In the genomic region with DNA sequence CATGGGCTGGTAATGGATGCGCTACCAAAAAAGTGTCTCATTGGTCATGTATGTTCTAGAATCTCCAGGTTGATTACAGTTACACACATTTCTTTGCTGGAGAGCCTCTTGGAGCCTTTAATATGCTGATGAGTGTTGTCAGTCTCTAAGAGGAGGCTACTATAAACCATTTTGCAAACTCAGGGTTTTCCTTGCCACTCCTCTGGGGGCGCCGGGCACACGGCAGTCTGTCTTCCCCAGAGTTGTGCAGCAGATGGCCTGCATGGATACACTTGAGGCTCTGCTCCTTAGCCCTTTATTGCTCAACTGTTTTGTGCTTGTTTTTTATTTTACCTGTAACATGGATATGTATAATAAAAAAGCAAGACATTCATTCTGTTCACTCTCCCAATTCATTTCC, we compare ENCODE assay signal across 19 cellular contexts.
"Had no signal": no experiment of that assay in that cellular context is flagged by ENCODE, and none has a peak within 500 bp of the region (broad histone marks: within the 10 kb centered on the region; RNA-seq: fewer than 3 reads in every experiment).

No MANE protein-coding gene starts in this region.

- H2AFZ ChIP-seq: hepatocyte had no signal

- H3K4me1 ChIP-seq: testis had no signal

- H3K27ac Mint-ChIP-seq: activated naive CD4-positive, alpha-beta T cell treated with anti-CD3 and anti-CD28 coated beads, Interleukin-2, amount 50 U/mL, for 72 hours; activated T-cell treated with anti-CD3 and anti-CD28 coated beads, Interleukin-2, amount 50 U/mL, for 24 hours; brain; dendritic cell treated with granulocyte-macrophage colony-stimulating factor and Interleukin-4, amounts not matched to agents 40 ng/mL and 50 ng/mL, for 4 days; effector memory CD8-positive, alpha-beta T cell; immature natural killer cell; naive B cell; stimulated activated naive CD8-positive, alpha-beta T cell treated with anti-CD3 and anti-CD28 coated beads, Interleukin-15, Interleukin-2, amounts not matched to agents 100 ng/mL and 50 ng/mL, for 24 hours had no signal

- H3K4me3 ChIP-seq: hepatocyte, lung, testis had no signal

- DNase-seq: activated CD4-positive, alpha-beta T cell treated with anti-CD3 and anti-CD28 coated beads, Interleukin-2, amount 50 U/mL, for 4 hours; activated CD4-positive, CD25-positive, alpha-beta regulatory T cell treated with anti-CD3 and anti-CD28 coated beads, Interleukin-2, amount 50 U/mL, for 72 hours; activated effector memory CD4-positive, alpha-beta T cell treated with Interleukin-2 at 50 U/mL for 16 hours; activated T-cell treated with anti-CD3 and anti-CD28 coated beads, Interleukin-2, amount 50 U/mL, for 24 hours; amniotic stem cell; effector memory CD8-positive, alpha-beta T cell; immature natural killer cell; left cardiac atrium; naive B cell; retina; stimulated activated CD4-positive, alpha-beta T cell treated with anti-CD3 and anti-CD28 coated beads, Interleukin-15, amount 100 ng/mL, for 24 hours; stimulated activated CD4-positive, alpha-beta T cell treated with anti-CD3 and anti-CD28 coated beads, Interleukin-4, amount 100 ng/mL, for 24 hours; testis had no signal

- H3K4me1 Mint-ChIP-seq: immature natural killer cell, naive B cell had no signal

- H3K4me2 ChIP-seq: hepatocyte had no signal

- H3K4me3 Mint-ChIP-seq: activated T-cell treated with anti-CD3 and anti-CD28 coated beads, Interleukin-2, amount 50 U/mL, for 24 hours; brain; dendritic cell treated with granulocyte-macrophage colony-stimulating factor and Interleukin-4, amounts not matched to agents 40 ng/mL and 50 ng/mL, for 4 days; effector memory CD8-positive, alpha-beta T cell; immature natural killer cell; naive B cell; stimulated activated naive CD8-positive, alpha-beta T cell treated with anti-CD3 and anti-CD28 coated beads, Interleukin-15, Interleukin-2, amounts not matched to agents 100 ng/mL and 50 ng/mL, for 24 hours had no signal

- H3K27ac ChIP-seq: hepatocyte, testis had no signal

- H3K27me3 ChIP-seq: hepatocyte, testis had no signal

- H3K9me3 ChIP-seq: testis had no signal

- H3K27me3 Mint-ChIP-seq: activated T-cell treated with anti-CD3 and anti-CD28 coated beads, Interleukin-2, amount 50 U/mL, for 24 hours; dendritic cell treated with granulocyte-macrophage colony-stimulating factor and Interleukin-4, amounts not matched to agents 40 ng/mL and 50 ng/mL, for 4 days; stimulated activated naive CD8-positive, alpha-beta T cell treated with anti-CD3 and anti-CD28 coated beads, Interleukin-15, Interleukin-2, amounts not matched to agents 100 ng/mL and 50 ng/mL, for 24 hours had no signal

- H3K79me2 ChIP-seq: hepatocyte had no signal

- H3K36me3 Mint-ChIP-seq: activated naive CD4-positive, alpha-beta T cell treated with anti-CD3 and anti-CD28 coated beads, Interleukin-2, amount 50 U/mL, for 72 hours; immature natural killer cell had no signal
